ENCODE assay signal across 11 cellular contexts in the genomic region with DNA sequence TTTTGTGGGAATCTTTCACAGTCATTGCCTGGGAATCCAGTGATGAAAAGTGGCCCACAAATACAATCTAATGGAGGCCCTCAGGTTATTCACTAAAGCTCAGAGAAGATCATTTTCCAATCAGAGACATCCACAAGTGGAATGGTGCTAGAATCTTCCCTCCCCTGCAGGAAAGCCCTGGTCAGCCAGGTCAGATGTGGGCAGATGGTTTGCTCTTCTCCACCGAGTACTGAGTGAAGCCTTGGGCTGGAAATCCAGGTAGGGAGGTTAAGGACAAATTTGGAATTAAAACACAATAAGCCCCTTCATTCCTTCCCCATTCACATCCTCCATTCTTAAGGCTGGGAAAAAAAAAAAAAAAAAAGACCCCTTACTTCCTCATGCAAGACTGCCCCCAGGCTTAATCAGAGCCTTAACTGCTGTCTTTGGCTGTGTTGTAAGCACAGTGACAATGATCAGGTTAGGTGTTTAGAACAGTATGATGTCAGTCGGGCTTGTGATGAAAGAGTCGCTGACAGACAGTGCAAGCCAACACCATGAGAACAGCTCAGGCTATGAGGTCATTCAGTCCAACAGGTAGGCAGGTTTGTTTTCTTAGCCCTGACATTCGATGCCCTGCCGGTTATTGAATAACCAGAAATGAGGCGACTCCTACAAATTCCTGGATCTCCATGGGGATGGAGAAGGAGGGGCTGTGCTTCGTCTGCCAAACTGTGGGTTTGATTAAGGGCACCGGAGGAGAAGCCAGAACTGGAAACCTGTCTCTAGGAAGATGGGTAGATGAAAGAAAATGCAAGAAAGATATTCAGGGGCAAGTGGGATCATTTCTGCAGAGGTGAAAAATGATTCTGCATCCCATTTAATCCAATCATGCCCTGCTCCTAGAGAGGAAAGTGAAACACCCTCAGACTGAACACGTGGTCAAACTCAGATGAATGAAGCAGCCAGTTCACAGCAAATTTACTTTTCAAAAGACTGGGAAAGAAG. TPM values are rescaled to one million over a fixed set of nuclear protein-coding genes. Genes with fewer than 3 reads are reported as not detected.
A peak's percentile ranks its signal among the peaks of the same experiment; 100 is the strongest.
DNase-seq lines count a peak whose midpoint lies in the region; ATAC-seq and TF ChIP-seq lines count a peak whose summit lies in the region.
"Had no signal": no experiment of that assay in that cellular context is flagged by ENCODE, and none has a peak within 500 bp of the region (broad histone marks: within the 10 kb centered on the region; RNA-seq: fewer than 3 reads in every experiment).

No MANE protein-coding gene starts in this region.

- peaks cover 60% of the 10 kb centered on the region for H3K4me1 Mint-ChIP-seq in progenitor cell of endocrine pancreas (ENCODE audit: low read depth)
- H3K4me1 Mint-ChIP-seq in activated CD8-positive, alpha-beta T cell treated with anti-CD3 and anti-CD28 coated beads for 36 hours (ENCODE audit: low read depth) = no peaks in the 10 kb centered on the region
- H3K4me1 Mint-ChIP-seq: activated T-helper 17 cell treated with anti-CD3 and anti-CD28 coated beads, Interleukin-2, amount 50 U/mL, for 72 hours had no signal

- H3K27ac ChIP-seq in epithelial cell of prostate (no peak overlapping the region), substantia nigra (ENCODE audit: low read depth, low read length, poor library complexity, severe bottlenecking) (no peak overlapping the region)

- TF ChIP-seq CTCF in progenitor cell of endocrine pancreas (IDR thresholded peaks at IDR 0.05; ENCODE audit: unreplicated experiment) = no peak
- no peak for TF ChIP-seq CTCF in activated CD8-positive, alpha-beta T cell treated with anti-CD3 and anti-CD28 coated beads for 36 hours (IDR thresholded peaks at IDR 0.05)

- CTCF ChIA-PET in activated CD8-positive, alpha-beta T cell treated with anti-CD3 and anti-CD28 coated beads for 36 hours (lab: Charles Lee) = interaction anchor here (1.5 kb wide), 1 partner anchor 203 kb away, joined by 5 read pairs; no protein-coding TSS in a partner anchor

- peak overlapping the region; percentile 99 for H3K27ac Mint-ChIP-seq in progenitor cell of endocrine pancreas
- no peak overlapping the region for H3K27ac Mint-ChIP-seq in activated CD8-positive, alpha-beta T cell treated with anti-CD3 and anti-CD28 coated beads for 36 hours
- H3K27ac Mint-ChIP-seq: activated T-helper 17 cell treated with anti-CD3 and anti-CD28 coated beads, Interleukin-2, amount 50 U/mL, for 72 hours; effector memory CD8-positive, alpha-beta T cell had no signal

- H3K9me3 Mint-ChIP-seq in progenitor cell of endocrine pancreas (ENCODE audit: low read depth) = no peaks in the 10 kb centered on the region
- no peaks in the 10 kb centered on the region for H3K9me3 Mint-ChIP-seq in activated CD8-positive, alpha-beta T cell treated with anti-CD3 and anti-CD28 coated beads for 36 hours
- H3K9me3 Mint-ChIP-seq: activated T-helper 17 cell treated with anti-CD3 and anti-CD28 coated beads, Interleukin-2, amount 50 U/mL, for 72 hours; effector memory CD8-positive, alpha-beta T cell had no signal

- peak; percentile 96 for DNase-seq in HT-29 (ENCODE audit: low spot score)
- peak; percentile 99 for DNase-seq in NCI-H2196 treated with DMSO at 0.1 percent for 48 hours (lab: John Stamatoyannopoulos, UW; ENCODE audit: unreplicated experiment)
- DNase-seq in epithelial cell of prostate (ENCODE audit: low read depth, low spot score) = peak; percentile 79
- peak; percentile 61 for DNase-seq in progenitor cell of endocrine pancreas (ENCODE audit: low spot score, unreplicated experiment)
- DNase-seq in substantia nigra (lab: John Stamatoyannopoulos, UW) = no peak
- DNase-seq in anterior cingulate cortex (lab: John Stamatoyannopoulos, UW) = no peak
- no peak for DNase-seq in activated CD8-positive, alpha-beta T cell treated with anti-CD3 and anti-CD28 coated beads for 36 hours
- DNase-seq: effector memory CD8-positive, alpha-beta T cell; NCI-H1436 treated with DMSO at 0.1 percent for 48 hours had no signal

- H3K4me3 Mint-ChIP-seq in progenitor cell of endocrine pancreas (ENCODE audit: low read depth) = peak overlapping the region; percentile 33
- H3K4me3 Mint-ChIP-seq in activated CD8-positive, alpha-beta T cell treated with anti-CD3 and anti-CD28 coated beads for 36 hours = no peak overlapping the region
- H3K4me3 Mint-ChIP-seq: activated T-helper 17 cell treated with anti-CD3 and anti-CD28 coated beads, Interleukin-2, amount 50 U/mL, for 72 hours; effector memory CD8-positive, alpha-beta T cell had no signal

- no peaks in the 10 kb centered on the region for H3K27me3 Mint-ChIP-seq in progenitor cell of endocrine pancreas
- H3K27me3 Mint-ChIP-seq in activated CD8-positive, alpha-beta T cell treated with anti-CD3 and anti-CD28 coated beads for 36 hours = peaks cover 10% of the 10 kb centered on the region

- POLR2A ChIA-PET in activated CD8-positive, alpha-beta T cell treated with anti-CD3 and anti-CD28 coated beads for 36 hours (lab: Charles Lee) = interaction anchor here (1.0 to 1.1 kb wide), 2 partner anchors 17 to 134 kb away, joined by 3 read pairs; no protein-coding TSS in a partner anchor

- ATAC-seq in GM21529 (IDR thresholded peaks at IDR 0.05; ENCODE audit: unreplicated experiment) = no peak
- no peak for ATAC-seq in activated CD8-positive, alpha-beta T cell treated with anti-CD3 and anti-CD28 coated beads for 36 hours
- ATAC-seq: activated T-helper 17 cell treated with anti-CD3 and anti-CD28 coated beads, Interleukin-2, amount 50 U/mL, for 72 hours; effector memory CD8-positive, alpha-beta T cell had no signal

- intact Hi-C loops in activated CD8-positive, alpha-beta T cell treated with anti-CD3 and anti-CD28 coated beads for 36 hours (cut with micrococcal nuclease) = no loop called here

- H3K36me3 Mint-ChIP-seq in progenitor cell of endocrine pancreas (ENCODE audit: insufficient read depth) = no peaks in the 10 kb centered on the region
- no peaks in the 10 kb centered on the region for H3K36me3 Mint-ChIP-seq in activated CD8-positive, alpha-beta T cell treated with anti-CD3 and anti-CD28 coated beads for 36 hours (ENCODE audit: low read depth)

RNA-seq across cellular contexts. Expression of gene HES1, which starts 23.5 kb away (rescaled TPM):
- total RNA-seq in HT-29 (2014; rRNA removed; shearing (Covaris generic)) = 543 and 595 TPM in 2 replicates
- 129 and 142 TPM in 2 replicates for total RNA-seq in progenitor cell of endocrine pancreas
- not detected for total RNA-seq in activated CD8-positive, alpha-beta T cell treated with anti-CD3 and anti-CD28 coated beads for 36 hours

Comparison
In these comparisons a context has a peak if more than half of its experiments do, and no peak if none do; other contexts are left out.
1. DNase-seq: peak in HT-29 (single experiment), NCI-H2196 treated with DMSO at 0.1 percent for 48 hours (single experiment), epithelial cell of prostate (single experiment) and progenitor cell of endocrine pancreas (single experiment); none in substantia nigra (0 of 49), anterior cingulate cortex (0 of 58) and activated CD8-positive, alpha-beta T cell treated with anti-CD3 and anti-CD28 coated beads for 36 hours (single experiment).
2. RNA of gene HES1, which starts 23.5 kb away (total RNA-seq): 543 to 595 TPM in HT-29 and 129 to 142 TPM in progenitor cell of endocrine pancreas; not detected in activated CD8-positive, alpha-beta T cell treated with anti-CD3 and anti-CD28 coated beads for 36 hours; every median in the first group is over 100 times any median in the second.